Comparison of ENCODE assay signal across 1 cellular context in the genomic region with DNA sequence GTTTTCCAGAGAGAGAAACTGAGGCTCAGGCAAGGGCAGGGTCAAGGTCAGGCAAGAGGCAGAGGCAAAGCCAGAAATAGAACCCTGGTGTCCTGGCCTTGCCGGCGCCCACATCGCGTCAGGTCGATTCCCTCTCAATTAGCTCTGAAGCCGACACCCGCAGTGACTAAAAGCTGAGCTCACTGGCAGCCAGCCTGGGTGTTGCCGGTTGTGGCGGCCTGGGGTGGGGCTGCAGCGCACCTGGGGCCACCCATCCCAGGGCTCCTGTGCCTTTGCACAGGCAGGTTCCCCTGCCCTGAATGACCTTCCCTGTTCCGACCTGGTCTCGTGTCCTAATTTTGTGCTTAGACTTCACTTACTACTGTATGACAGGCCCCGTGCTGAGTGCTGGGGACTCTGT.
TF ChIP-seq lines count a peak whose summit lies in the region.

No MANE protein-coding gene starts in this region.

TF ChIP-seq in HCT116, 20 proteins besides CTCF, POLR2A, EP300 and RAD21 (continued from another document):
- TF ChIP-seq SIN3A (IDR thresholded peaks at IDR 0.05; ENCODE audit: low read depth) (no peak), EGR1 (IDR thresholded peaks at IDR 0.05; ENCODE audit: low read depth) (no peak), FOSL1 (IDR thresholded peaks at IDR 0.05; ENCODE audit: low read depth) (no peak), SP1 (IDR thresholded peaks at IDR 0.05; ENCODE audit: low read depth) (no peak), EZH2phosphoT487 (IDR thresholded peaks at IDR 0.05; ENCODE audit: borderline replicate concordance) (no peak), ZFX (IDR thresholded peaks at IDR 0.05) (no peak), CEBPB (IDR thresholded peaks at IDR 0.05; ENCODE audit: low read depth) (no peak), CBX3 (IDR thresholded peaks at IDR 0.05; ENCODE audit: low read depth) (no peak), JUND (IDR thresholded peaks at IDR 0.05) (no peak), YY1 (IDR thresholded peaks at IDR 0.05; ENCODE audit: extremely low read depth, insufficient replicate concordance, low read depth, low read length) (no peak), ELF1 (IDR thresholded peaks at IDR 0.05; ENCODE audit: borderline replicate concordance, low read depth) (no peak), TCF7L2 (IDR thresholded peaks at IDR 0.05; ENCODE audit: borderline replicate concordance, extremely low read depth, insufficient read depth, insufficient read length) (no peak), EZH2 (IDR thresholded peaks at IDR 0.05) (no peak), POLR2AphosphoS5 (IDR thresholded peaks at IDR 0.05; ENCODE audit: low read depth, low read length) (no peak), ZNF274 (IDR thresholded peaks at IDR 0.05; ENCODE audit: low read depth, low read length) (no peak)
- TF ChIP-seq, protein P1, sequence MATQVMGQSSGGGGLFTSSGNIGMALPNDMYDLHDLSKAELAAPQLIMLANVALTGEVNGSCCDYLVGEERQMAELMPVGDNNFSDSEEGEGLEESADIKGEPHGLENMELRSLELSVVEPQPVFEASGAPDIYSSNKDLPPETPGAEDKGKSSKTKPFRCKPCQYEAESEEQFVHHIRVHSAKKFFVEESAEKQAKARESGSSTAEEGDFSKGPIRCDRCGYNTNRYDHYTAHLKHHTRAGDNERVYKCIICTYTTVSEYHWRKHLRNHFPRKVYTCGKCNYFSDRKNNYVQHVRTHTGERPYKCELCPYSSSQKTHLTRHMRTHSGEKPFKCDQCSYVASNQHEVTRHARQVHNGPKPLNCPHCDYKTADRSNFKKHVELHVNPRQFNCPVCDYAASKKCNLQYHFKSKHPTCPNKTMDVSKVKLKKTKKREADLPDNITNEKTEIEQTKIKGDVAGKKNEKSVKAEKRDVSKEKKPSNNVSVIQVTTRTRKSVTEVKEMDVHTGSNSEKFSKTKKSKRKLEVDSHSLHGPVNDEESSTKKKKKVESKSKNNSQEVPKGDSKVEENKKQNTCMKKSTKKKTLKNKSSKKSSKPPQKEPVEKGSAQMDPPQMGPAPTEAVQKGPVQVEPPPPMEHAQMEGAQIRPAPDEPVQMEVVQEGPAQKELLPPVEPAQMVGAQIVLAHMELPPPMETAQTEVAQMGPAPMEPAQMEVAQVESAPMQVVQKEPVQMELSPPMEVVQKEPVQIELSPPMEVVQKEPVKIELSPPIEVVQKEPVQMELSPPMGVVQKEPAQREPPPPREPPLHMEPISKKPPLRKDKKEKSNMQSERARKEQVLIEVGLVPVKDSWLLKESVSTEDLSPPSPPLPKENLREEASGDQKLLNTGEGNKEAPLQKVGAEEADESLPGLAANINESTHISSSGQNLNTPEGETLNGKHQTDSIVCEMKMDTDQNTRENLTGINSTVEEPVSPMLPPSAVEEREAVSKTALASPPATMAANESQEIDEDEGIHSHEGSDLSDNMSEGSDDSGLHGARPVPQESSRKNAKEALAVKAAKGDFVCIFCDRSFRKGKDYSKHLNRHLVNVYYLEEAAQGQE (IDR thresholded peaks at IDR 0.05; ENCODE audit: low read depth): no peak
- TF ChIP-seq, protein P2, sequence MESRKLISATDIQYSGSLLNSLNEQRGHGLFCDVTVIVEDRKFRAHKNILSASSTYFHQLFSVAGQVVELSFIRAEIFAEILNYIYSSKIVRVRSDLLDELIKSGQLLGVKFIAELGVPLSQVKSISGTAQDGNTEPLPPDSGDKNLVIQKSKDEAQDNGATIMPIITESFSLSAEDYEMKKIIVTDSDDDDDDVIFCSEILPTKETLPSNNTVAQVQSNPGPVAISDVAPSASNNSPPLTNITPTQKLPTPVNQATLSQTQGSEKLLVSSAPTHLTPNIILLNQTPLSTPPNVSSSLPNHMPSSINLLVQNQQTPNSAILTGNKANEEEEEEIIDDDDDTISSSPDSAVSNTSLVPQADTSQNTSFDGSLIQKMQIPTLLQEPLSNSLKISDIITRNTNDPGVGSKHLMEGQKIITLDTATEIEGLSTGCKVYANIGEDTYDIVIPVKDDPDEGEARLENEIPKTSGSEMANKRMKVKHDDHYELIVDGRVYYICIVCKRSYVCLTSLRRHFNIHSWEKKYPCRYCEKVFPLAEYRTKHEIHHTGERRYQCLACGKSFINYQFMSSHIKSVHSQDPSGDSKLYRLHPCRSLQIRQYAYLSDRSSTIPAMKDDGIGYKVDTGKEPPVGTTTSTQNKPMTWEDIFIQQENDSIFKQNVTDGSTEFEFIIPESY (IDR thresholded peaks at IDR 0.05; ENCODE audit: extremely low read depth, insufficient replicate concordance, low read length): no peak
- TF ChIP-seq, protein P3, sequence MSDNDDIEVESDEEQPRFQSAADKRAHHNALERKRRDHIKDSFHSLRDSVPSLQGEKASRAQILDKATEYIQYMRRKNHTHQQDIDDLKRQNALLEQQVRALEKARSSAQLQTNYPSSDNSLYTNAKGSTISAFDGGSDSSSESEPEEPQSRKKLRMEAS (IDR thresholded peaks at IDR 0.05): no peak
